In the genomic region with DNA sequence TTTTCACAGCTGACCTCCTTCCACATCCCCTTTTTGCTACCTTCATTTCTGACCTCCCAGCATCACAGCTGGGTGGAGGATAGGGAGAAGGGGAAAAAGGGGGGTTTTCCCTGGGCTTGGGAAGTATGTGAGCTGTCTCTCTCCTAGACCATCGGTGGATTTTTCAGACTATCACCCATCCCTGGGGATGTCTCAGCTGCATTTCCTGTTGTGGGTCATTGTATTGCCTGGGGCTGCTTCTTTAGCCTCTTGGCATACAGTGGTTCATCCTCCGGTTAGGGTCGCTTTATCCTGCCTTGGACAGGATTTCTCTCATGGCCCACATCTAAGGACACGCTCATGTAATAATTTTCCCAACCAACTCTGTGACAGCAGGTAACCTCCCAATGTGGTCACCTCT, we compare ENCODE assay signal across 16 cellular contexts.
A peak's percentile ranks its signal among the peaks of the same experiment; 100 is the strongest.
DNase-seq lines count a peak whose midpoint lies in the region; TF ChIP-seq lines count a peak whose summit lies in the region.
"Had no signal": no experiment of that assay in that cellular context is flagged by ENCODE, and none has a peak within 500 bp of the region (broad histone marks: within the 10 kb centered on the region; RNA-seq: fewer than 3 reads in every experiment).

No MANE protein-coding gene starts in this region.

- H3K27ac ChIP-seq in BLaER1, result no peak overlapping the region

- H3K4me2 ChIP-seq in BLaER1, result peak overlapping the region; percentile 23; the same call in 1 of the 2 replicates

- H3K36me3 ChIP-seq in BLaER1, result no peaks in the 10 kb centered on the region

- no peak overlapping the region for H3K9ac ChIP-seq in BLaER1

- peaks cover 43% of the 10 kb centered on the region for H3K4me1 ChIP-seq in BLaER1

- H4K20me1 ChIP-seq in BLaER1, result no peaks in the 10 kb centered on the region

- DNase-seq in ELR (ENCODE audit: low read depth) (peak; percentile 58), RPMI7951 (ENCODE audit: low read depth) (peak; percentile 82), kidney tubule cell (ENCODE audit: low spot score) (peak; percentile 52), foreskin fibroblast (no peak)
- DNase-seq in stimulated activated CD4-positive, alpha-beta T cell treated with anti-CD3 and anti-CD28 coated beads, Interleukin-2, amount 100 ng/mL, for 48 hours, result no peak
- no peak for DNase-seq in activated CD4-positive, alpha-beta T cell treated with anti-CD3 and anti-CD28 coated beads for 4 hours
- no peak for DNase-seq in stimulated activated CD4-positive, alpha-beta T cell treated with anti-CD3 and anti-CD28 coated beads, Interleukin-12 subunit alpha, Interleukin-12 subunit beta, amount 100 ng/mL, for 4 hours
- DNase-seq: 8988T; AML-193; C1 segment of cervical spinal cord; CD4-positive, alpha-beta T cell; COR-L47; DMS153; DMS79 treated with DMSO at 0.1 percent for 48 hours; H7 had no signal

- no peak for TF ChIP-seq CTCF in foreskin fibroblast (IDR thresholded peaks at IDR 0.05; ENCODE audit: low read depth, low read length)

- H3K27me3 ChIP-seq in BLaER1, result no peaks in the 10 kb centered on the region

- peaks cover 40% of the 10 kb centered on the region for H3K9me3 ChIP-seq in BLaER1

- H3K4me3 ChIP-seq in BLaER1, result no peak overlapping the region
- H3K4me3 ChIP-seq in foreskin fibroblast (ENCODE audit: low read depth in 1 of 2, low read length in 2 of 2), result no peak overlapping the region

Comparison
In these comparisons a context has a peak if more than half of its experiments do, and no peak if none do; other contexts are left out.
1. DNase-seq: peak in ELR (single experiment), RPMI7951 (single experiment) and kidney tubule cell (single experiment); none in foreskin fibroblast (0 of 2), stimulated activated CD4-positive, alpha-beta T cell treated with anti-CD3 and anti-CD28 coated beads, Interleukin-2, amount 100 ng/mL, for 48 hours (0 of 2), activated CD4-positive, alpha-beta T cell treated with anti-CD3 and anti-CD28 coated beads for 4 hours (0 of 2) and stimulated activated CD4-positive, alpha-beta T cell treated with anti-CD3 and anti-CD28 coated beads, Interleukin-12 subunit alpha, Interleukin-12 subunit beta, amount 100 ng/mL, for 4 hours (single experiment).